Comparison of ENCODE assay signal across 9 cellular contexts in the genomic region with DNA sequence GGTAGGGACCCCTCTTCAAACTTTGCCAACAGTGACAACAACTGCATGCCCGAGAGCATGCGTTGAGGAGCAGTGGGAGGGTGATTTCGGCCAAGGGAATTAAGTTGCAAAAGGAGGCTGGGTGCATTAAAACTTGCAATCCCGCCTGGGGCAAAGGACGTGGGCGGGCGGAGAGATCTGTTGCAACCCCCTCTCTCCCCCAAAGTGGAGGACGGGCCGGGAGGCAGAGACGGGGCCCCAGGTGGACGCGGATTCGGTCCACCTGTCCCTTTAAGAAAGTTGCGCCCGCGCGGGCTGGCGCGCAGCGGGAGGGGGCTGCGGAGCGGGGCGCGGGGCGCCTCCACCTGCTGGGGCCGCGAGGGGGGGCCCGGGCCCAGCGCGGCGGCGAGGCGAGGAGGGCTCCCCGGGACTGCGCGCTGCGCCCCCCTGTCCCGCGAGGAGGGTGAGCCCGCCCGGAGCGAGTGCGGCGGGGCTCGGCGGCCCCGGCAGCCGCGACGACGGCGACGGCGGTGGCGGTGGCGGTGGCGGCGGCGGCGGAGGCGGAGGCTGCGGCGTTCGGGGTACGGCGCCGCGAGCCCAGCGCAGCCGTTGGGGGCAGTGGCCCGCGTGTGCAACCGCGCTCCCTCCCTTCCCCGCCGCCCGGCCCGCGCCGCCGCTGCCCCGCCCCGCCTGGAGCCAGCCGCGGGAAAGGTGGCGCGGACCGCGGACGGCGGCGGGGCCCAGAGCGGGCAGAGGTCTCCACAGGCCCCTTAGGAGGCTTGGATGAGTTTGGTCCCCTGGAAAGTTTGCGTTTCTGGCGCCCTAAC. TPM values are rescaled to one million over a fixed set of nuclear protein-coding genes. Genes with fewer than 3 reads are reported as not detected.
DNase-seq lines count a peak whose midpoint lies in the region; ATAC-seq and TF ChIP-seq lines count a peak whose summit lies in the region.
"Had no signal": no experiment of that assay in that cellular context is flagged by ENCODE, and none has a peak within 500 bp of the region (broad histone marks: within the 10 kb centered on the region; RNA-seq: fewer than 3 reads in every experiment).

No MANE protein-coding gene starts in this region.

- H3F3A ChIP-seq in neural progenitor cell (ENCODE audit: low read depth), result peaks cover 10% of the 10 kb centered on the region

- no peaks in the 10 kb centered on the region for H4K20me1 ChIP-seq in neural progenitor cell (ENCODE audit: low read depth)

- ATAC-seq in HG03108 (IDR thresholded peaks at IDR 0.05; ENCODE audit: unreplicated experiment), result no peak

- H3K36me3 ChIP-seq in neural progenitor cell, result no peaks in the 10 kb centered on the region

- peaks cover 6% of the 10 kb centered on the region for H3K4me1 Mint-ChIP-seq in endothelial cell (ENCODE audit: unreplicated experiment)
- peaks cover 14% of the 10 kb centered on the region for H3K4me1 Mint-ChIP-seq in neural progenitor cell

- no peak overlapping the region for H3K27ac ChIP-seq in neural progenitor cell

- H3K9me3 ChIP-seq in neural progenitor cell (ENCODE audit: low read depth), result no peaks in the 10 kb centered on the region

- no peaks in the 10 kb centered on the region for H3K79me2 ChIP-seq in neural progenitor cell (ENCODE audit: low read depth)

- peaks cover 91% of the 10 kb centered on the region for H3K27me3 ChIP-seq in neural progenitor cell

- H3K4me3 Mint-ChIP-seq in endothelial cell (ENCODE audit: unreplicated experiment), result peak overlapping the region; percentile 92
- H3K4me3 Mint-ChIP-seq in neural progenitor cell, result peak overlapping the region; percentile 97

- H3K4me1 ChIP-seq in neural progenitor cell, result peaks cover 14% of the 10 kb centered on the region

- TF ChIP-seq CTCF in endothelial cell (IDR thresholded peaks at IDR 0.05; ENCODE audit: unreplicated experiment) (no peak), neural progenitor cell (IDR thresholded peaks at IDR 0.05) (no peak)

- peaks cover 15% of the 10 kb centered on the region for H3K27me3 Mint-ChIP-seq in endothelial cell (ENCODE audit: unreplicated experiment)
- H3K27me3 Mint-ChIP-seq in neural progenitor cell (ENCODE audit: insufficient read depth, low read depth), result peaks cover 39% of the 10 kb centered on the region

- H3K27ac Mint-ChIP-seq in endothelial cell (ENCODE audit: unreplicated experiment) (no peak overlapping the region), neural progenitor cell (no peak overlapping the region)

- peak overlapping the region; percentile 95 for H3K4me2 ChIP-seq in neural progenitor cell

- H3K9me3 Mint-ChIP-seq in endothelial cell (ENCODE audit: unreplicated experiment) (no peaks in the 10 kb centered on the region), neural progenitor cell (no peaks in the 10 kb centered on the region)

- DNase-seq in DMS53 (lab: John Stamatoyannopoulos, UW), result peak; percentile 58
- no peak for DNase-seq in DMS53 treated with DMSO at 0.1 percent for 48 hours (lab: John Stamatoyannopoulos, UW; ENCODE audit: unreplicated experiment)
- DNase-seq in NCI-H69 (lab: John Stamatoyannopoulos, UW), result peak; percentile 86
- no peak for DNase-seq in endothelial cell (ENCODE audit: low spot score)
- peak; percentile 66 for DNase-seq in neural progenitor cell (ENCODE audit: low spot score)
- DNase-seq in H4 (ENCODE audit: low spot score), result no peak
- DNase-seq in activated CD8-positive, alpha-beta memory T cell treated with anti-CD3 and anti-CD28 coated beads for 24 hours, result no peak

- H3K4me3 ChIP-seq in neural progenitor cell, result peak overlapping the region; percentile 54

- H2AFZ ChIP-seq in neural progenitor cell (replicated peaks), result peak overlapping the region; percentile 57

- no peak overlapping the region for H3K9ac ChIP-seq in neural progenitor cell

- H3K36me3 Mint-ChIP-seq in endothelial cell (ENCODE audit: low read depth, unreplicated experiment) (peaks cover 4% of the 10 kb centered on the region), neural progenitor cell (no peaks in the 10 kb centered on the region)

RNA-seq across cellular contexts. Expression of gene FOXN4, which starts 0.6 kb away (rescaled TPM):
- total RNA-seq in endothelial cell (ENCODE audit: unreplicated experiment) (not detected), neural progenitor cell (ENCODE audit: low replicate concordance) (0.25 TPM in 1 of 2 replicates, not detected in the other)
- total RNA-seq in H4 (2014; rRNA removed; shearing (Covaris generic)), result not detected in 2 replicates
- total RNA-seq: T-helper 1 cell treated with Interleukin-12 subunit alpha and Interleukin-12 subunit beta and Interleukin-4 antibody, amounts not matched to agents 30 ng/mL and 1 ng/mL, for 36 hours had no signal

RNA-seq across cellular contexts. Expression of gene MYO1H, which starts 38.1 kb away (rescaled TPM):
- total RNA-seq in endothelial cell (ENCODE audit: unreplicated experiment), result 4.4 TPM
- total RNA-seq in neural progenitor cell (ENCODE audit: low replicate concordance), result not detected in 2 replicates
- not detected in 2 replicates for total RNA-seq in H4 (2014; rRNA removed; shearing (Covaris generic))
- total RNA-seq: T-helper 1 cell treated with Interleukin-12 subunit alpha and Interleukin-12 subunit beta and Interleukin-4 antibody, amounts not matched to agents 30 ng/mL and 1 ng/mL, for 36 hours had no signal

Comparison
In these comparisons a context has a peak if more than half of its experiments do, and no peak if none do; other contexts are left out.
1. DNase-seq: peak in DMS53 (single experiment), NCI-H69 (single experiment) and neural progenitor cell (single experiment); none in DMS53 treated with DMSO at 0.1 percent for 48 hours (single experiment), endothelial cell (single experiment), H4 (single experiment) and activated CD8-positive, alpha-beta memory T cell treated with anti-CD3 and anti-CD28 coated beads for 24 hours (single experiment).